In genomic region chr21:31675960-31676359, GRCh38 we compare ENCODE assay signal across 1 cellular context.
TF ChIP-seq lines count a peak whose summit lies in the region.

No MANE protein-coding gene starts in this region.

TF ChIP-seq in GM12878, 131 proteins besides CTCF, POLR2A, EP300 and RAD21 (continued from another document):
- TF ChIP-seq ZNF592 (IDR thresholded peaks at IDR 0.05) (no peak), SPI1 (IDR thresholded peaks at IDR 0.05; ENCODE audit: borderline replicate concordance, insufficient read depth, low read depth, low read length) (peak; percentile 64), ZNF274 (IDR thresholded peaks at IDR 0.05; ENCODE audit: insufficient read depth, insufficient read length) (no peak), KDM1A (IDR thresholded peaks at IDR 0.05; ENCODE audit: borderline replicate concordance) (no peak), SP1 (IDR thresholded peaks at IDR 0.05; ENCODE audit: low read depth, low read length) (no peak), TCF7 (IDR thresholded peaks at IDR 0.05; ENCODE audit: borderline replicate concordance) (no peak)
